ENCODE assay signal across 8 cellular contexts in the genomic region with DNA sequence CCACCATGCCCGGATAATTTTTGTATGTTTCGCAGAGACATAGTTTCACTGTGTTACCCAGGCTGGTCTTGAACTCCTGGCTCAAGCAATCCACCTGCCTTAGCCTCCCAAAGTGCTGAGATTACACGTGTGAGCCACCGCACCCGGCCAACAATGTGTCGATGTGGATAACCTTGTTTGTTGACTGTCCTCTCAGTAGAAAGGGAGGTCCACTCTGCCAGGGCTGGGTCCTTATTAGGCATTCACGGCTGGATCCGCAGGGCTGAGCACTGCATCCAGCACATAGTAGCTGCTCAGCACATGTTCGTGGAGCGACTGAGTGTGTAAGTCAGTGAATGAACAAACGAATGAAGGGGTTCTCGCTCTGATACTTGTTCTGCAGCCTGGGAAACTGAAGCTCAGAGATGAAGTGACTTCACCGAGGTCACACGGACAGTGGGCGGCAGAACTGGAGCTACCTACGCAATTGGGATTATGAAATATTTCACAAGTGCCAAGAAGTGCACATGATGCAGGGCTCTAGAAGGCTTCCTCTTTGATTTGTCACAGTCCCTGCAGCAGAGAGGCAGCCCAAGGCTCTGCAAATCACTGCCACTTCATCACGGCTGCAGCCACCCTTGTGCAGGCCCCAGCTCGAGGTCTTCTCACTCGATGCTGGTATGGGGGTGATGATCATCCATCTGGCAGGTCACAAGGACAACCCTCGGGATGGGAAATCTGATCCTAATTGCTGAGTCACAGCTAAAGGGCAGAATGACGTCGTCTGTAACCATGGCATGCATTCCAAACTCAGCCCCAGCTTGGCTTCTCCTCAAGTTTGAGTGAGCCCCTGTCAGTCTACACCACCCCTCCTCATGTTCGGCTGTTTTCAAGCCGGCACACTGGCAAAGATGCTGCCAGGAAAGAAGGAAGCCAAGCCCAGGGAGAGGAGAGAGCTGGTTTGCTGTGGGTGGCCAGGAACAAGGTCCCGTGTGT. TPM values are rescaled to one million over a fixed set of nuclear protein-coding genes. Genes with fewer than 3 reads are reported as not detected.
A peak's percentile ranks its signal among the peaks of the same experiment; 100 is the strongest.
DNase-seq lines count a peak whose midpoint lies in the region; ATAC-seq, FAIRE-seq and TF ChIP-seq lines count a peak whose summit lies in the region.

No MANE protein-coding gene starts in this region.

- no peak for FAIRE-seq in GM12878 (lab: Jason Lieb, UNC)

- no peak overlapping the region for H3K27ac ChIP-seq in GM12878 (ENCODE audit: control insufficient read depth, insufficient read depth)
- H3K27ac ChIP-seq in hepatocyte: peak overlapping the region; percentile 79

- peak; percentile 15; the same call in 1 of the 3 replicates for ATAC-seq in GM12878
- ATAC-seq in HG03135 (IDR thresholded peaks at IDR 0.05; ENCODE audit: unreplicated experiment): no peak
- no peak for ATAC-seq in GM21576 (IDR thresholded peaks at IDR 0.05; ENCODE audit: unreplicated experiment)

- H3K36me3 Mint-ChIP-seq in activated CD4-positive, alpha-beta memory T cell treated with anti-CD3 and anti-CD28 coated beads for 36 hours: no peaks in the 10 kb centered on the region

- BruUV-seq in GM12878 (replicated peaks; lab: Mats Ljungman, UMichigan): no TSS peak

- POLR2A ChIA-PET in GM12878 (lab: Charles Lee): interaction anchor here (0.5 to 1.6 kb wide), 3 partner anchors 109 to 491 kb away, joined by 3 to 4 read pairs (median 3); no protein-coding TSS in a partner anchor
- POLR2A ChIA-PET in activated CD4-positive, alpha-beta memory T cell treated with anti-CD3 and anti-CD28 coated beads for 36 hours (lab: Charles Lee): interaction anchor here (0.6 kb wide), 1 partner anchor 13 kb away, joined by 3 read pairs; no protein-coding TSS in a partner anchor

- no peaks in the 10 kb centered on the region for H3K36me3 ChIP-seq in GM12878 (ENCODE audit: control insufficient read depth in 2 of 2, insufficient read depth in 2 of 2, low read length in 1 of 2)
- no peaks in the 10 kb centered on the region for H3K36me3 ChIP-seq in hepatocyte (replicated peaks; ENCODE audit: insufficient read depth, low read depth)

- H3K4me3 ChIP-seq in GM12878 (no peak overlapping the region), hepatocyte (no peak overlapping the region)

- no peak for TF ChIP-seq CTCF in GM12878 (IDR thresholded peaks at IDR 0.05 in 2 of 3, conservative IDR thresholded peaks at IDR 0.05 in 1 of 3; ENCODE audit: control insufficient read depth in 2 of 3, extremely low read depth in 1 of 3, insufficient read depth in 1 of 3, low read depth in 3 of 3, low read length in 3 of 3)
- TF ChIP-seq CTCF in hepatocyte (IDR thresholded peaks at IDR 0.05; ENCODE audit: poor library complexity): no peak

- RAD21 ChIA-PET in GM12878 (lab: Charles Lee; ENCODE audit: unreplicated experiment): interaction anchor here (0.7 to 4.8 kb wide), 11 partner anchors 54 to 244 kb away, joined by 3 to 44 read pairs (median 6); a partner anchor contains a TSS

- H3K79me2 ChIP-seq in GM12878 (ENCODE audit: control insufficient read depth, insufficient read depth, low read length): no peaks in the 10 kb centered on the region
- no peaks in the 10 kb centered on the region for H3K79me2 ChIP-seq in hepatocyte

- no peak overlapping the region for H3K27ac Mint-ChIP-seq in activated CD4-positive, alpha-beta memory T cell treated with anti-CD3 and anti-CD28 coated beads for 36 hours

- no peak overlapping the region for H3K9ac ChIP-seq in GM12878 (ENCODE audit: control insufficient read depth, insufficient read depth, low read length)

- SMC1A ChIA-PET in GM12878 (lab: Charles Lee; ENCODE audit: uncharacterized antibody, unreplicated experiment): interaction anchor here (0.6 to 3.8 kb wide), 21 partner anchors 9 to 676 kb away, joined by 3 to 32 read pairs (median 3); no protein-coding TSS in a partner anchor

- no peaks in the 10 kb centered on the region for H4K20me1 ChIP-seq in GM12878 (ENCODE audit: control insufficient read depth, insufficient read depth)
- H4K20me1 ChIP-seq in hepatocyte (ENCODE audit: insufficient read depth, poor library complexity, severe bottlenecking): no peaks in the 10 kb centered on the region

- DNase-seq in EH (ENCODE audit: low read depth): peak; percentile 100
- DNase-seq in NCI-H2196 treated with DMSO at 0.1 percent for 48 hours (lab: John Stamatoyannopoulos, UW; ENCODE audit: unreplicated experiment): peak; percentile 92
- no peak for DNase-seq in GM12878 (ENCODE audit: low read depth, low spot score)
- DNase-seq in hepatocyte (ENCODE audit: low spot score): peak; percentile 77
- peak; percentile 97 for DNase-seq in renal cortical epithelial cell (ENCODE audit: low read depth)
- DNase-seq in activated CD4-positive, alpha-beta memory T cell treated with anti-CD3 and anti-CD28 coated beads for 36 hours: no peak

- WGBS in GM12878 (ENCODE audit: insufficient coverage, insufficient replicate concordance, low lambda C conversion rate, missing lambda C conversion rate): 55% methylated on average over 25 of the region's 25 CpGs
- 55% methylated on average over 25 of the region's 25 CpGs for WGBS in hepatocyte (ENCODE audit: low lambda C conversion rate, missing lambda C conversion rate)

- no peak for TF ChIP-seq RAD21 in GM12878 (IDR thresholded peaks at IDR 0.05; ENCODE audit: insufficient read depth, low read depth, low read length)

- no peaks in the 10 kb centered on the region for H3K27me3 Mint-ChIP-seq in activated CD4-positive, alpha-beta memory T cell treated with anti-CD3 and anti-CD28 coated beads for 36 hours

- TF ChIP-seq POLR2A in GM12878 (IDR thresholded peaks at IDR 0.05; ENCODE audit: low read depth, low read length): no peak

- no peaks in the 10 kb centered on the region for H3K9me3 ChIP-seq in GM12878 (replicated peaks; ENCODE audit: control insufficient read depth, insufficient read depth, low read length)
- H3K9me3 ChIP-seq in hepatocyte (ENCODE audit: low read depth): no peaks in the 10 kb centered on the region

- CTCF ChIA-PET in GM12878 (lab: Yijun Ruan, JAX): interaction anchor here (0.6 to 6.1 kb wide), 27 partner anchors 9 to 676 kb away, joined by 3 to 99 read pairs (median 3); a partner anchor contains a TSS
- CTCF ChIA-PET in activated CD4-positive, alpha-beta memory T cell treated with anti-CD3 and anti-CD28 coated beads for 36 hours (lab: Charles Lee): interaction anchor here (0.6 to 4.3 kb wide), 22 partner anchors 9 to 676 kb away, joined by 3 to 65 read pairs (median 4); a partner anchor contains a TSS

- H3K4me2 ChIP-seq in GM12878 (ENCODE audit: control insufficient read depth, insufficient read depth) (no peak overlapping the region), hepatocyte (peak overlapping the region; percentile 0)

- H2AFZ ChIP-seq in GM12878 (ENCODE audit: control insufficient read depth, low read depth, low read length) (no peak overlapping the region), hepatocyte (no peak overlapping the region)

- TF ChIP-seq EP300 in GM12878 (IDR thresholded peaks at IDR 0.05; ENCODE audit: borderline replicate concordance in 1 of 2, control insufficient read depth in 1 of 2, low read depth in 2 of 2, low read length in 2 of 2): no peak

- H3K4me1 Mint-ChIP-seq in activated CD4-positive, alpha-beta memory T cell treated with anti-CD3 and anti-CD28 coated beads for 36 hours (ENCODE audit: low read depth): peaks cover 5% of the 10 kb centered on the region

- no peaks in the 10 kb centered on the region for H3K4me1 ChIP-seq in GM12878 (ENCODE audit: control insufficient read depth, insufficient read depth, low read length)
- H3K4me1 ChIP-seq in hepatocyte (ENCODE audit: insufficient read depth): peaks cover 13% of the 10 kb centered on the region

- H3K9me3 Mint-ChIP-seq in activated CD4-positive, alpha-beta memory T cell treated with anti-CD3 and anti-CD28 coated beads for 36 hours: no peaks in the 10 kb centered on the region

- H3K27me3 ChIP-seq in GM12878 (replicated peaks in 1 of 2; ENCODE audit: control insufficient read depth in 2 of 2, insufficient read depth in 2 of 2, low read length in 1 of 2) (no peaks in the 10 kb centered on the region; a peak in 1 of 4 replicates), hepatocyte (no peaks in the 10 kb centered on the region)

- in situ Hi-C loops in GM12878 (cut with MboI): loop anchor here (5.0 to 10.0 kb wide), 2 partner anchors 108 to 225 kb away; no protein-coding TSS in a partner anchor

- intact Hi-C loops in GM12878 (cut with micrococcal nuclease; ENCODE audit: unreplicated experiment): loop anchor here (5.0 to 10.0 kb wide), 2 partner anchors 175 to 233 kb away; no protein-coding TSS in a partner anchor
- intact Hi-C loops in activated CD4-positive, alpha-beta memory T cell treated with anti-CD3 and anti-CD28 coated beads for 36 hours (cut with micrococcal nuclease): loop anchor here (5.0 kb wide), 1 partner anchor 172 kb away; no protein-coding TSS in a partner anchor

- no peaks in the 10 kb centered on the region for H3K9me2 ChIP-seq in hepatocyte (replicated peaks; ENCODE audit: insufficient read depth)

- no peak overlapping the region for H3K4me3 Mint-ChIP-seq in activated CD4-positive, alpha-beta memory T cell treated with anti-CD3 and anti-CD28 coated beads for 36 hours

RNA-seq across cellular contexts. Expression of a gene that starts 28.0 kb away (rescaled TPM):
- 34.4 and 35.4 TPM in 2 replicates for total RNA-seq in GM12878 (2013; cell fraction: nucleolus; rRNA removed)
- 25.6 and 28.2 TPM in 2 replicates for total RNA-seq in GM12878 (2014; rRNA removed)
- total RNA-seq in GM12878 (2014; rRNA removed; fragmentation: Illumina TruSeq; extraction: Trizol): 26.9 and 27.3 TPM in 2 replicates
- total RNA-seq in GM12878 (2021): 38.5 and 40.4 TPM in 2 replicates
- 15.3 TPM for polyA plus RNA-seq in GM12878 (2011; ENCODE audit: low read depth)
- 32.8 and 43.4 TPM in 2 replicates for polyA plus RNA-seq in GM12878 (2011; rRNA removed)
- polyA plus RNA-seq in GM12878 (2011; cell fraction: cytosol; rRNA removed): 35.7 and 49.6 TPM in 2 replicates
- polyA plus RNA-seq in GM12878 (2011; cell fraction: nucleus; rRNA removed): 25.6 and 27.0 TPM in 2 replicates
- 19.4 and 29.5 TPM in 2 replicates for polyA plus RNA-seq in GM12878 (2012)
- polyA plus RNA-seq in GM12878 (2014; fragmentation: Illumina TruSeq; extraction: Trizol): 26.5 and 32.4 TPM in 2 replicates
- 1 to 10 TPM; 2.2 to 5.2 TPM for polyA plus RNA-seq in GM12878 (2014; fragmentation: Nextera tagmentation; extraction: Ambion mirVana)
- polyA plus RNA-seq in GM12878 (2014; rRNA removed): 40.0 and 42.4 TPM in 2 replicates
- polyA plus RNA-seq in GM12878 (2016; fragmentation: Nextera tagmentation; extraction: Ambion mirVana): 10 to 100 TPM; 17.4 to 22.6 TPM
- 17.0 and 24.5 TPM in 2 replicates for polyA minus RNA-seq in GM12878 (2011; rRNA and poly(A)+ RNA removed)
- 10.7 and 12.4 TPM in 2 replicates for polyA minus RNA-seq in GM12878 (2011; cell fraction: cytosol; rRNA and poly(A)+ RNA removed)
- 9.7 and 16.1 TPM in 2 replicates for polyA minus RNA-seq in GM12878 (2011; cell fraction: nucleus; rRNA and poly(A)+ RNA removed)
- 18.8 and 18.9 TPM in 2 replicates for total RNA-seq in hepatocyte
- polyA plus RNA-seq in hepatocyte: 16.4 and 16.7 TPM in 2 replicates
- 25.4 and 50.7 TPM in 2 replicates for total RNA-seq in renal cortical epithelial cell
- 1 to 10 TPM; 9.1 TPM for total RNA-seq in activated CD4-positive, alpha-beta memory T cell treated with anti-CD3 and anti-CD28 coated beads for 36 hours

RNA-seq across cellular contexts. Expression of a gene that starts 53.5 kb away (rescaled TPM):
- total RNA-seq in GM12878 (2013; cell fraction: nucleolus; rRNA removed): 62.4 and 64.8 TPM in 2 replicates
- total RNA-seq in GM12878 (2014; rRNA removed) (111 and 121 TPM in 2 replicates), GM12878 (2014; rRNA removed; fragmentation: Illumina TruSeq; extraction: Trizol) (124 and 125 TPM in 2 replicates), GM12878 (2021) (168 and 173 TPM in 2 replicates), hepatocyte (65.6 and 78.9 TPM in 2 replicates), renal cortical epithelial cell (52.6 and 59.2 TPM in 2 replicates)
- 90.1 TPM for polyA plus RNA-seq in GM12878 (2011; ENCODE audit: low read depth)
- polyA plus RNA-seq in GM12878 (2011; rRNA removed) (99.2 and 112 TPM in 2 replicates), GM12878 (2014; fragmentation: Illumina TruSeq; extraction: Trizol) (196 and 211 TPM in 2 replicates), GM12878 (2014; fragmentation: Nextera tagmentation; extraction: Ambion mirVana) (100 to 1,000 TPM; 144 to 195 TPM), GM12878 (2014; rRNA removed) (103 and 115 TPM in 2 replicates), GM12878 (2016; fragmentation: Nextera tagmentation; extraction: Ambion mirVana) (100 to 1,000 TPM; 150 to 154 TPM), hepatocyte (119 and 134 TPM in 2 replicates)
- polyA plus RNA-seq in GM12878 (2011; cell fraction: cytosol; rRNA removed): 193 and 266 TPM in 2 replicates
- polyA plus RNA-seq in GM12878 (2011; cell fraction: nucleus; rRNA removed): 74.4 and 94.9 TPM in 2 replicates
- polyA plus RNA-seq in GM12878 (2012): 120 and 148 TPM in 2 replicates
- 92.1 and 148 TPM in 2 replicates for polyA minus RNA-seq in GM12878 (2011; rRNA and poly(A)+ RNA removed)
- 52.1 and 57.0 TPM in 2 replicates for polyA minus RNA-seq in GM12878 (2011; cell fraction: cytosol; rRNA and poly(A)+ RNA removed)
- 28.7 and 56.3 TPM in 2 replicates for polyA minus RNA-seq in GM12878 (2011; cell fraction: nucleus; rRNA and poly(A)+ RNA removed)
- 100 to 1,000 TPM; 130 to 134 TPM for total RNA-seq in activated CD4-positive, alpha-beta memory T cell treated with anti-CD3 and anti-CD28 coated beads for 36 hours

Comparison
In these comparisons a context has a peak if more than half of its experiments do, and no peak if none do; other contexts are left out.
1. DNase-seq: peak in EH (single experiment), NCI-H2196 treated with DMSO at 0.1 percent for 48 hours (single experiment), hepatocyte (single experiment) and renal cortical epithelial cell (single experiment); none in GM12878 (single experiment) and activated CD4-positive, alpha-beta memory T cell treated with anti-CD3 and anti-CD28 coated beads for 36 hours (single experiment).